16 cellular contexts compared by ENCODE assay signal in genomic region chr1:56389813-56390539, GRCh38.
DNase-seq lines count a peak whose midpoint lies in the region; ATAC-seq, FAIRE-seq and TF ChIP-seq lines count a peak whose summit lies in the region.
"Had no signal": no experiment of that assay in that cellular context is flagged by ENCODE, and none has a peak within 500 bp of the region (broad histone marks: within the 10 kb centered on the region; RNA-seq: fewer than 3 reads in every experiment).

No MANE protein-coding gene starts in this region.

- TF ChIP-seq CTCF in lung (IDR thresholded peaks at IDR 0.05; ENCODE audit: control extremely low read depth, extremely low read depth) = no peak

- WGBS in HUES64 = 28% methylated on average over 2 of the region's 4 CpGs
- WGBS in lung, 2 donors = 63 to 81% methylated on average over 4 of the region's 4 CpGs

- H3K9me3 ChIP-seq in HUES64 (ENCODE audit: insufficient read depth, low read depth, low read length) = no peaks in the 10 kb centered on the region
- no peaks in the 10 kb centered on the region for H3K9me3 ChIP-seq in lung (ENCODE audit: control insufficient read depth in 2 of 2, insufficient read depth in 1 of 2, low read length in 1 of 2)
- H3K9me3 ChIP-seq: right atrium auricular region, uterus had no signal

- H3K36me3 ChIP-seq in HUES64 (ENCODE audit: insufficient read depth, low read length) = no peaks in the 10 kb centered on the region
- H3K36me3 ChIP-seq in lung (ENCODE audit: control insufficient read depth in 2 of 2, insufficient read depth in 2 of 2, low read length in 2 of 2) = no peaks in the 10 kb centered on the region
- H3K36me3 ChIP-seq: right atrium auricular region, uterus had no signal

- H3K4me3 ChIP-seq in HUES64 (ENCODE audit: low read length) (peak overlapping the region; percentile 54), lung (no peak overlapping the region)
- H3K4me3 ChIP-seq: right atrium auricular region, uterus had no signal

- ATAC-seq in lung (ENCODE audit: insufficient read depth, low FRiP score) = peak; percentile 65
- ATAC-seq in HG03175 (IDR thresholded peaks at IDR 0.05; ENCODE audit: unreplicated experiment) = no peak
- ATAC-seq: foreskin keratinocyte had no signal

- DNase-seq in DMS 273 (lab: John Stamatoyannopoulos, UW; ENCODE audit: unreplicated experiment) (peak; percentile 77), T47D (ENCODE audit: low read depth in 1 of 2, low spot score in 1 of 2) (peak; percentile 3 to 78), lung (ENCODE audit: low spot score) (peak; percentile 58), cerebellum (ENCODE audit: low spot score) (no peak), GM19239 (ENCODE audit: insufficient read length, low spot score) (no peak), mesenteric fat pad (ENCODE audit: low spot score) (no peak)
- DNase-seq: activated CD4-positive, alpha-beta T cell treated with anti-CD3 and anti-CD28 coated beads, Interleukin-2, amount 10 ng/mL, durations not matched to agents 7 days and 5 days; activated T-cell treated with anti-CD3 and anti-CD28 coated beads, Interleukin-2, amount 50 U/mL, for 48 hours; effector CD4-positive, alpha-beta T cell; uterus had no signal

- H3K27ac ChIP-seq in HUES64 (ENCODE audit: low read depth, low read length) (peak overlapping the region; percentile 61; the same call in 1 of the 2 replicates), lung (ENCODE audit: low read depth in 1 of 2, low read length in 1 of 2) (no peak overlapping the region)
- H3K27ac ChIP-seq: foreskin keratinocyte, right atrium auricular region, uterus had no signal

- in situ Hi-C loops in T47D (cut with HindIII; ENCODE audit: low pct_unique_long_range_greater_than_20kb, low sequenced_read_pairs) = no loop called here

- H3K9ac ChIP-seq in HUES64 (ENCODE audit: low read depth, low read length) = peak overlapping the region; percentile 45; the same call in 1 of the 2 replicates

- no peaks in the 10 kb centered on the region for H3K27me3 ChIP-seq in HUES64 (ENCODE audit: insufficient read depth, low read length)
- H3K27me3 ChIP-seq in lung (ENCODE audit: control insufficient read depth, insufficient read depth) = no peaks in the 10 kb centered on the region
- H3K27me3 ChIP-seq: foreskin keratinocyte, right atrium auricular region, uterus had no signal

- no peak for FAIRE-seq in GM19239 (lab: Jason Lieb, UNC)
- FAIRE-seq: G401.6, keratinocyte had no signal

- H3K4me1 ChIP-seq in HUES64 (ENCODE audit: insufficient read depth, low read length) (peaks cover 18% of the 10 kb centered on the region), lung (ENCODE audit: control insufficient read depth in 2 of 2, insufficient read depth in 2 of 2, low read length in 2 of 2) (peaks cover 2 to 3% of the 10 kb centered on the region in 2 donors)
- H3K4me1 ChIP-seq: foreskin keratinocyte, uterus had no signal

Comparison
In these comparisons a context has a peak if more than half of its experiments do, and no peak if none do; other contexts are left out.
1. DNase-seq: peak in DMS 273 (single experiment), T47D (2 of 2) and lung (single experiment); none in cerebellum (single experiment), GM19239 (single experiment) and mesenteric fat pad (single experiment).